Comparison of ENCODE assay signal across 9 cellular contexts in genomic region chr7:100122067-100122466, GRCh38. TPM values are rescaled to one million over a fixed set of nuclear protein-coding genes. Genes with fewer than 3 reads are reported as not detected.
DNase-seq lines count a peak whose midpoint lies in the region; ATAC-seq and TF ChIP-seq lines count a peak whose summit lies in the region.
"Had no signal": no experiment of that assay in that cellular context is flagged by ENCODE, and none has a peak within 500 bp of the region (broad histone marks: within the 10 kb centered on the region; RNA-seq: fewer than 3 reads in every experiment).

No MANE protein-coding gene starts in this region.

- no peak for DNase-seq in stimulated activated naive CD8-positive, alpha-beta T cell treated with anti-CD3 and anti-CD28 coated beads, Interleukin-15, amount 100 ng/mL, for 72 hours
- DNase-seq in SHP77 (lab: John Stamatoyannopoulos, UW): peak; percentile 92 to 93
- DNase-seq in type B pancreatic cell (ENCODE audit: extremely low spot score, unreplicated experiment): no peak
- no peak for DNase-seq in GOT3 (lab: John Stamatoyannopoulos, UW)
- DNase-seq: activated CD4-positive, alpha-beta T cell treated with anti-CD3 and anti-CD28 coated beads, Interleukin-2, amount 50 U/mL, for 4 hours; activated naive CD4-positive, alpha-beta T cell treated with anti-CD3 and anti-CD28 coated beads, Interleukin-2, amount 50 U/mL, for 16 hours; T-helper 1 cell had no signal

- no peaks in the 10 kb centered on the region for H3K27me3 Mint-ChIP-seq in stimulated activated naive CD8-positive, alpha-beta T cell treated with anti-CD3 and anti-CD28 coated beads, Interleukin-15, Interleukin-2, amounts not matched to agents 100 ng/mL and 50 ng/mL, for 24 hours
- H3K27me3 Mint-ChIP-seq in stimulated activated naive CD8-positive, alpha-beta T cell treated with anti-CD3 and anti-CD28 coated beads, Interleukin-15, amount 100 ng/mL, for 72 hours: no peaks in the 10 kb centered on the region
- H3K27me3 Mint-ChIP-seq in type B pancreatic cell: no peaks in the 10 kb centered on the region

- peaks cover 5% of the 10 kb centered on the region for H3K36me3 Mint-ChIP-seq in stimulated activated naive CD8-positive, alpha-beta T cell treated with anti-CD3 and anti-CD28 coated beads, Interleukin-15, Interleukin-2, amounts not matched to agents 100 ng/mL and 50 ng/mL, for 24 hours (ENCODE audit: low read depth)
- peaks cover 5% of the 10 kb centered on the region for H3K36me3 Mint-ChIP-seq in type B pancreatic cell

- no peak overlapping the region for H3K4me3 Mint-ChIP-seq in stimulated activated naive CD8-positive, alpha-beta T cell treated with anti-CD3 and anti-CD28 coated beads, Interleukin-15, Interleukin-2, amounts not matched to agents 100 ng/mL and 50 ng/mL, for 24 hours
- no peak overlapping the region for H3K4me3 Mint-ChIP-seq in stimulated activated naive CD8-positive, alpha-beta T cell treated with anti-CD3 and anti-CD28 coated beads, Interleukin-15, amount 100 ng/mL, for 72 hours
- peak overlapping the region; percentile 49 for H3K4me3 Mint-ChIP-seq in type B pancreatic cell

- TF ChIP-seq CTCF in type B pancreatic cell (conservative IDR thresholded peaks at IDR 0.05): no peak

- H3K27ac Mint-ChIP-seq in stimulated activated naive CD8-positive, alpha-beta T cell treated with anti-CD3 and anti-CD28 coated beads, Interleukin-15, Interleukin-2, amounts not matched to agents 100 ng/mL and 50 ng/mL, for 24 hours: peak overlapping the region; percentile 21
- no peak overlapping the region for H3K27ac Mint-ChIP-seq in stimulated activated naive CD8-positive, alpha-beta T cell treated with anti-CD3 and anti-CD28 coated beads, Interleukin-15, amount 100 ng/mL, for 72 hours
- peak overlapping the region; percentile 43 for H3K27ac Mint-ChIP-seq in type B pancreatic cell

- peaks cover 50% of the 10 kb centered on the region for H3K4me1 Mint-ChIP-seq in stimulated activated naive CD8-positive, alpha-beta T cell treated with anti-CD3 and anti-CD28 coated beads, Interleukin-15, Interleukin-2, amounts not matched to agents 100 ng/mL and 50 ng/mL, for 24 hours (ENCODE audit: low read depth)
- peaks cover 40% of the 10 kb centered on the region for H3K4me1 Mint-ChIP-seq in stimulated activated naive CD8-positive, alpha-beta T cell treated with anti-CD3 and anti-CD28 coated beads, Interleukin-15, amount 100 ng/mL, for 72 hours
- peaks cover 17% of the 10 kb centered on the region for H3K4me1 Mint-ChIP-seq in type B pancreatic cell (ENCODE audit: unreplicated experiment)

- H3K9me3 Mint-ChIP-seq in stimulated activated naive CD8-positive, alpha-beta T cell treated with anti-CD3 and anti-CD28 coated beads, Interleukin-15, Interleukin-2, amounts not matched to agents 100 ng/mL and 50 ng/mL, for 24 hours: no peaks in the 10 kb centered on the region
- H3K9me3 Mint-ChIP-seq in stimulated activated naive CD8-positive, alpha-beta T cell treated with anti-CD3 and anti-CD28 coated beads, Interleukin-15, amount 100 ng/mL, for 72 hours: no peaks in the 10 kb centered on the region
- H3K9me3 Mint-ChIP-seq in type B pancreatic cell: no peaks in the 10 kb centered on the region

- ATAC-seq in stimulated activated naive CD8-positive, alpha-beta T cell treated with anti-CD3 and anti-CD28 coated beads, Interleukin-15, amount 100 ng/mL, for 72 hours: no peak
- ATAC-seq in GM19395 (IDR thresholded peaks at IDR 0.05; ENCODE audit: unreplicated experiment): no peak

RNA-seq across cellular contexts. Expression of gene CNPY4, which starts 2.6 kb away (rescaled TPM):
- total RNA-seq in type B pancreatic cell (ENCODE audit: low replicate concordance): 7.2 and 36.0 TPM in 2 replicates

RNA-seq across cellular contexts. Expression of gene TAF6, which starts 2.9 kb away (rescaled TPM):
- 50.9 and 77.7 TPM in 2 replicates for total RNA-seq in type B pancreatic cell (ENCODE audit: low replicate concordance)

RNA-seq across cellular contexts. Expression of gene MBLAC1, which starts 4.7 kb away (rescaled TPM):
- total RNA-seq in type B pancreatic cell (ENCODE audit: low replicate concordance): 2.7 and 2.8 TPM in 2 replicates

RNA-seq across cellular contexts. Expression of gene AP4M1, which starts 20.6 kb away (rescaled TPM):
- 25.7 and 28.5 TPM in 2 replicates for total RNA-seq in type B pancreatic cell (ENCODE audit: low replicate concordance)

RNA-seq across cellular contexts. Expression of gene MCM7, which starts 20.9 kb away (rescaled TPM):
- 121 and 244 TPM in 2 replicates for total RNA-seq in type B pancreatic cell (ENCODE audit: low replicate concordance)

Comparison
In these comparisons a context has a peak if more than half of its experiments do, and no peak if none do; other contexts are left out.
1. H3K27ac Mint-ChIP-seq: peak in stimulated activated naive CD8-positive, alpha-beta T cell treated with anti-CD3 and anti-CD28 coated beads, Interleukin-15, Interleukin-2, amounts not matched to agents 100 ng/mL and 50 ng/mL, for 24 hours (single experiment) and type B pancreatic cell (single experiment); none in stimulated activated naive CD8-positive, alpha-beta T cell treated with anti-CD3 and anti-CD28 coated beads, Interleukin-15, amount 100 ng/mL, for 72 hours (0 of 2).
2. DNase-seq: peak in SHP77 (2 of 2); none in stimulated activated naive CD8-positive, alpha-beta T cell treated with anti-CD3 and anti-CD28 coated beads, Interleukin-15, amount 100 ng/mL, for 72 hours (0 of 2), type B pancreatic cell (single experiment) and GOT3 (single experiment).